Comparison of ENCODE assay signal across 35 cellular contexts in the genomic region with DNA sequence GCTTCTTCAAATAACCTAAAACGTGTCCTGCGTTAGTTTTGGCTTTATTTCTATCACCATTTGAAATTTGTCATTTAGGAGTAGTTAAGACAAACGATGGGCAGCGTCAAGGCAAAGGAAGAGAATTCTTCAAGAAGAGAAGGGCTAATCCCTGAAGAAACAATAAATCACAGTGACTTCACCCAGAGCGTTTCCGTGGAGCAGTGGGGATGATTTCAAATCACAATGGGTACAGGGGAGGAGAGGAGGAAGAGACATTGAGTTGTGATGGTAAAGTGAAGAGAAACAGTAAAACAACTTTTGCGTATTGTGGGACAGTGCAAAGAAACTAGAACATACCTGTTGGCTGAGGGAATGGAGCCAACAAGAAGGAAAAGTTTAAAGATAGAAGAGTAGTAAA. TPM values are rescaled to one million over a fixed set of nuclear protein-coding genes. Genes with fewer than 3 reads are reported as not detected.
"Had no signal": no experiment of that assay in that cellular context is flagged by ENCODE, and none has a peak within 500 bp of the region (broad histone marks: within the 10 kb centered on the region; RNA-seq: fewer than 3 reads in every experiment).

No MANE protein-coding gene starts in this region.

- DNase-seq: activated CD4-positive, alpha-beta memory T cell treated with anti-CD3 and anti-CD28 coated beads, Interleukin-2, amount 10 ng/mL, durations not matched to agents 7 days and 5 days; activated CD4-positive, alpha-beta T cell treated with anti-CD3 and anti-CD28 coated beads for 1 hour; activated CD4-positive, alpha-beta T cell treated with anti-CD3 and anti-CD28 coated beads for 48 hours; activated CD4-positive, CD25-positive, alpha-beta regulatory T cell; activated CD8-positive, alpha-beta memory T cell treated with anti-CD3 and anti-CD28 coated beads for 24 hours; activated CD8-positive, alpha-beta memory T cell treated with anti-CD3 and anti-CD28 coated beads, Interleukin-2, amount 10 ng/mL, durations not matched to agents 7 days and 5 days; activated effector memory CD4-positive, alpha-beta T cell treated with anti-CD3 and anti-CD28 coated beads, Interleukin-2, amount 50 U/mL, for 16 hours; activated naive CD4-positive, alpha-beta T cell; activated naive CD4-positive, alpha-beta T cell treated with anti-CD3 and anti-CD28 coated beads, Interleukin-2, amount 50 U/mL, for 16 hours; activated naive CD8-positive, alpha-beta T cell treated with anti-CD3 and anti-CD28 coated beads for 36 hours; activated T-cell treated with anti-CD3 and anti-CD28 coated beads, Interleukin-2, amount 50 U/mL, for 1 hour; activated T-cell treated with anti-CD3 and anti-CD28 coated beads, Interleukin-2, amount 50 U/mL, for 72 hours; amniotic stem cell; aorta; brain microvascular endothelial cell; NCI-H1105; NCI-H1417 treated with DMSO at 0.1 percent for 48 hours; NCI-H187 treated with DMSO at 0.1 percent for 48 hours; NCI-H2081; NCI-H2171 treated with DMSO at 0.1 percent for 48 hours; NCI-H2227 treated with DMSO at 0.1 percent for 48 hours; NCI-H510A treated with DMSO at 0.1 percent for 48 hours; NCI-H526 treated with DMSO at 0.1 percent for 48 hours; NK-92 treated with Interleukin-12 subunit alpha and Interleukin-12 subunit beta, amount 100 ng/mL, for 24 hours; PC-9; SIG-M5; T-cell; T-helper 17 cell had no signal

- H3K4me3 ChIP-seq: PC-9 had no signal

- H3K4me2 ChIP-seq: PC-9 had no signal

- H3K36me3 Mint-ChIP-seq: activated CD8-positive, alpha-beta memory T cell treated with anti-CD3 and anti-CD28 coated beads, Interleukin-2, amount 10 ng/mL, durations not matched to agents 7 days and 5 days; activated naive CD8-positive, alpha-beta T cell treated with anti-CD3 and anti-CD28 coated beads for 36 hours; T-cell had no signal

- FAIRE-seq: RCC 7860 had no signal

- H3K27me3 ChIP-seq: brain microvascular endothelial cell had no signal

- ATAC-seq: activated CD8-positive, alpha-beta memory T cell treated with anti-CD3 and anti-CD28 coated beads, Interleukin-2, amount 10 ng/mL, durations not matched to agents 7 days and 5 days; activated T-cell treated with anti-CD3 and anti-CD28 coated beads, Interleukin-2, amount 50 U/mL, for 72 hours; activated T-helper 17 cell treated with anti-CD3 and anti-CD28 coated beads, Interleukin-2, amount 50 U/mL, for 72 hours; Right ventricle myocardium inferior; SK-N-SH treated with all-trans-retinoic acid at 6 μM for 48 hours; T-cell; T-helper 17 cell had no signal

- H2AFZ ChIP-seq: PC-9 had no signal

- H3K4me1 Mint-ChIP-seq: activated CD4-positive, alpha-beta memory T cell treated with anti-CD3 and anti-CD28 coated beads, Interleukin-2, amount 10 ng/mL, durations not matched to agents 7 days and 5 days; activated CD8-positive, alpha-beta memory T cell treated with anti-CD3 and anti-CD28 coated beads, Interleukin-2, amount 10 ng/mL, durations not matched to agents 7 days and 5 days; activated naive CD8-positive, alpha-beta T cell treated with anti-CD3 and anti-CD28 coated beads for 36 hours; activated T-helper 17 cell treated with anti-CD3 and anti-CD28 coated beads, Interleukin-2, amount 50 U/mL, for 72 hours; T-helper 17 cell had no signal

- H3K9me3 Mint-ChIP-seq: activated CD4-positive, alpha-beta memory T cell treated with anti-CD3 and anti-CD28 coated beads, Interleukin-2, amount 10 ng/mL, durations not matched to agents 7 days and 5 days; activated naive CD8-positive, alpha-beta T cell treated with anti-CD3 and anti-CD28 coated beads for 36 hours; activated T-cell treated with anti-CD3 and anti-CD28 coated beads, Interleukin-2, amount 50 U/mL, for 72 hours; activated T-helper 17 cell treated with anti-CD3 and anti-CD28 coated beads, Interleukin-2, amount 50 U/mL, for 72 hours; central memory CD8-positive, alpha-beta T cell; T-cell had no signal

- H3K36me3 ChIP-seq: brain microvascular endothelial cell had no signal

- H3K27me3 Mint-ChIP-seq: activated CD4-positive, alpha-beta memory T cell treated with anti-CD3 and anti-CD28 coated beads, Interleukin-2, amount 10 ng/mL, durations not matched to agents 7 days and 5 days; activated CD8-positive, alpha-beta memory T cell treated with anti-CD3 and anti-CD28 coated beads, Interleukin-2, amount 10 ng/mL, durations not matched to agents 7 days and 5 days; central memory CD8-positive, alpha-beta T cell had no signal

- H3K27ac Mint-ChIP-seq: activated CD4-positive, alpha-beta memory T cell treated with anti-CD3 and anti-CD28 coated beads, Interleukin-2, amount 10 ng/mL, durations not matched to agents 7 days and 5 days; activated CD8-positive, alpha-beta memory T cell treated with anti-CD3 and anti-CD28 coated beads, Interleukin-2, amount 10 ng/mL, durations not matched to agents 7 days and 5 days; activated naive CD8-positive, alpha-beta T cell treated with anti-CD3 and anti-CD28 coated beads for 36 hours; activated T-cell treated with anti-CD3 and anti-CD28 coated beads, Interleukin-2, amount 50 U/mL, for 72 hours; activated T-helper 17 cell treated with anti-CD3 and anti-CD28 coated beads, Interleukin-2, amount 50 U/mL, for 72 hours; T-cell; T-helper 17 cell had no signal

- H3K27ac ChIP-seq: brain microvascular endothelial cell, PC-9, RWPE1, VCaP had no signal

- H3K4me3 Mint-ChIP-seq: activated CD4-positive, alpha-beta memory T cell treated with anti-CD3 and anti-CD28 coated beads, Interleukin-2, amount 10 ng/mL, durations not matched to agents 7 days and 5 days; activated CD8-positive, alpha-beta memory T cell treated with anti-CD3 and anti-CD28 coated beads, Interleukin-2, amount 10 ng/mL, durations not matched to agents 7 days and 5 days; activated naive CD8-positive, alpha-beta T cell treated with anti-CD3 and anti-CD28 coated beads for 36 hours; activated T-cell treated with anti-CD3 and anti-CD28 coated beads, Interleukin-2, amount 50 U/mL, for 72 hours; activated T-helper 17 cell treated with anti-CD3 and anti-CD28 coated beads, Interleukin-2, amount 50 U/mL, for 72 hours; central memory CD8-positive, alpha-beta T cell; T-cell; T-helper 17 cell had no signal

RNA-seq across cellular contexts. Expression of gene PDGFD, which starts 9.7 kb away (rescaled TPM):
- total RNA-seq: activated CD4-positive, alpha-beta memory T cell treated with anti-CD3 and anti-CD28 coated beads, Interleukin-2, amount 10 ng/mL, durations not matched to agents 7 days and 5 days; activated naive CD8-positive, alpha-beta T cell treated with anti-CD3 and anti-CD28 coated beads for 36 hours; activated T-helper 17 cell treated with anti-CD3 and anti-CD28 coated beads, Interleukin-2, amount 50 U/mL, for 72 hours had no signal
